1 cellular context compared by ENCODE assay signal in genomic region chr14:74955229-74955999, GRCh38.
A peak's percentile ranks its signal among the peaks of the same experiment; 100 is the strongest.
TF ChIP-seq lines count a peak whose summit lies in the region.

Gene PGF, minus strand, starts transcription at chr14:74955597. Its CDS starts 355 bp downstream, at chr14:74955242.

TF ChIP-seq in HEK293, 187 proteins besides CTCF, POLR2A, EP300 and RAD21 (continued from another document and continues in another):
- 0 out of 2 replicates have a peak, but pooled peaks have one; percentile 35 for TF ChIP-seq ZNF391 (tag by site-specific recombination; IDR thresholded peaks at IDR 0.05; ENCODE audit: borderline replicate concordance, low read depth)
- no peak for TF ChIP-seq EGR2 (tag by site-specific recombination; IDR thresholded peaks at IDR 0.05; ENCODE audit: low read depth)
- TF ChIP-seq ZIC2 (tag by site-specific recombination; IDR thresholded peaks at IDR 0.05): peak; percentile 77
- no peak for TF ChIP-seq ZNF639 (tag by site-specific recombination; IDR thresholded peaks at IDR 0.05)
- no peak for TF ChIP-seq ZNF18 (tag by site-specific recombination; IDR thresholded peaks at IDR 0.05)
- TF ChIP-seq ZNF10 (tag by site-specific recombination; IDR thresholded peaks at IDR 0.05): no peak
- TF ChIP-seq RBAK (tag by site-specific recombination; IDR thresholded peaks at IDR 0.05): no peak
- TF ChIP-seq SCRT1 (tag by site-specific recombination; IDR thresholded peaks at IDR 0.05; ENCODE audit: borderline replicate concordance): no peak
- TF ChIP-seq GLI2 (tag by site-specific recombination; IDR thresholded peaks at IDR 0.05; ENCODE audit: borderline replicate concordance, low read depth): no peak
- TF ChIP-seq ZBTB8A (tag by site-specific recombination; IDR thresholded peaks at IDR 0.05): peak; percentile 76
- no peak for TF ChIP-seq OSR2 (tag by site-specific recombination; IDR thresholded peaks at IDR 0.05)
- TF ChIP-seq ZNF404 (tag by site-specific recombination; IDR thresholded peaks at IDR 0.05): no peak
- TF ChIP-seq ZNF157 (tag by site-specific recombination; IDR thresholded peaks at IDR 0.05): no peak
- peak; percentile 63 for TF ChIP-seq SP2 (tag by site-specific recombination; IDR thresholded peaks at IDR 0.05)
- TF ChIP-seq ZNF600 (tag by site-specific recombination; IDR thresholded peaks at IDR 0.05): no peak; the same call in 1 of the 2 replicates
- TF ChIP-seq ZSCAN30 (tag by site-specific recombination; IDR thresholded peaks at IDR 0.05): no peak; the same call in 1 of the 2 replicates
- no peak for TF ChIP-seq ZNF311 (tag by site-specific recombination; IDR thresholded peaks at IDR 0.05; ENCODE audit: borderline replicate concordance)
- peak; percentile 71; the same call in 1 of the 2 replicates for TF ChIP-seq PRDM10 (tag by site-specific recombination; IDR thresholded peaks at IDR 0.05)
- no peak for TF ChIP-seq ZNF837 (tag by site-specific recombination; IDR thresholded peaks at IDR 0.05)
- TF ChIP-seq BCL6B (tag by site-specific recombination; IDR thresholded peaks at IDR 0.05): no peak
- TF ChIP-seq KLF7 (tag by site-specific recombination; IDR thresholded peaks at IDR 0.05; ENCODE audit: borderline replicate concordance): no peak
- no peak for TF ChIP-seq ZBTB10 (tag by site-specific recombination; IDR thresholded peaks at IDR 0.05)
- no peak for TF ChIP-seq ATF2 (tag by site-specific recombination; IDR thresholded peaks at IDR 0.05; ENCODE audit: low read depth)
- no peak; the same call in 1 of the 2 replicates for TF ChIP-seq ZNF341 (tag by site-specific recombination; IDR thresholded peaks at IDR 0.05; ENCODE audit: low read depth)
- TF ChIP-seq SP7 (tag by site-specific recombination; IDR thresholded peaks at IDR 0.05): peak; percentile 32; the same call in 1 of the 2 replicates
- no peak for TF ChIP-seq ZNF37A (tag by site-specific recombination; IDR thresholded peaks at IDR 0.05)
- no peak for TF ChIP-seq ZFP69B (tag by site-specific recombination; IDR thresholded peaks at IDR 0.05)
- no peak for TF ChIP-seq ZNF843 (tag by site-specific recombination; IDR thresholded peaks at IDR 0.05)
- TF ChIP-seq ZNF792 (tag by site-specific recombination; IDR thresholded peaks at IDR 0.05): no peak
- TF ChIP-seq HOXA7 (CRISPR knock-in tag; IDR thresholded peaks at IDR 0.05; ENCODE audit: borderline replicate concordance): no peak
- TF ChIP-seq ZNF266 (tag by site-specific recombination; IDR thresholded peaks at IDR 0.05; ENCODE audit: low read depth): no peak
- TF ChIP-seq AEBP2 (tag by site-specific recombination; IDR thresholded peaks at IDR 0.05; ENCODE audit: borderline replicate concordance): no peak
- peak; percentile 22; the same call in 1 of the 2 replicates for TF ChIP-seq ZBTB48 (tag by site-specific recombination; IDR thresholded peaks at IDR 0.05)
- TF ChIP-seq MYNN (tag by site-specific recombination; IDR thresholded peaks at IDR 0.05; ENCODE audit: borderline replicate concordance): no peak
- TF ChIP-seq ZNF146 (tag by site-specific recombination; IDR thresholded peaks at IDR 0.05): no peak
- TF ChIP-seq ZNF211 (tag by site-specific recombination; IDR thresholded peaks at IDR 0.05; ENCODE audit: low read depth): no peak
- TF ChIP-seq ZBTB26 (tag by site-specific recombination; optimal IDR thresholded peaks at IDR 0.05): peak; percentile 21
- TF ChIP-seq ZNF354C (tag by site-specific recombination; IDR thresholded peaks at IDR 0.05; ENCODE audit: borderline replicate concordance, low read depth): no peak
- TF ChIP-seq ZFP41 (tag by site-specific recombination; IDR thresholded peaks at IDR 0.05; ENCODE audit: borderline replicate concordance): no peak
- no peak for TF ChIP-seq ZNF670 (tag by site-specific recombination; IDR thresholded peaks at IDR 0.05; ENCODE audit: low read depth)
- TF ChIP-seq ZNF76 (tag by site-specific recombination; IDR thresholded peaks at IDR 0.05; ENCODE audit: borderline replicate concordance, low read depth): no peak
- no peak for TF ChIP-seq ZNF280C (tag by site-specific recombination; IDR thresholded peaks at IDR 0.05)
- peak; percentile 65 for TF ChIP-seq KLF9 (tag by site-specific recombination; IDR thresholded peaks at IDR 0.05; ENCODE audit: low read depth)
- TF ChIP-seq ZNF169 (tag by site-specific recombination; IDR thresholded peaks at IDR 0.05): no peak
- no peak for TF ChIP-seq MZF1 (tag by site-specific recombination; IDR thresholded peaks at IDR 0.05; ENCODE audit: borderline replicate concordance)
